ENCODE assay signal across 2 cellular contexts in the genomic region with DNA sequence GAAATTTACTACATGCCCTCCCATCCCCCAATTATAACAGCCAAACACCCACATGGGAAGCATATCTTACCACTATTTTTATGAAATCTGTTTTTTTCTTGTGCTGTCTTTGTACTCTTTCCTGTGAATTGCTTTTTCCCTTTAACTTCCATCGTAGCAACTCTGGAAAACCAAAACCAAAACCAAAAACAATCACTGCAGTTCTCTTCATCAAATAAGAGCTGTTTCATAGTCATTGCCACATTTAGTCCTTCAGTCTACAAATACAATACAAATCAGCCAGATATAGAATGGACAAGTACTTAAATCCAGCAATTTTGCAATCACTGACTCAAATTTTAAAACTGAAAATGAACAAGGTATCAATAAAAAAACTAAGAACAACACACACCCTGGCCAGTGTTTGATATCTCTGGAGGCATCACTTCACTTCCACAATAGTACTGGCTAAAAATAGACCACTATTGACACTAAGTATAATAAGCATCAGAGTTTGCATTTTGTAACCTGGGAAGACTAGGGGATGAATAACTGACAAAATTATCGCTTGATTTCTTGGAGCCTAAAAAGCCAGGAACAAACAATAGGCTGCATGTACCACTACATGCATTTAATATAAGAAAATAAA.
TF ChIP-seq lines count a peak whose summit lies in the region.

No MANE protein-coding gene starts in this region.

TF ChIP-seq in A549, 52 proteins besides CTCF, POLR2A, EP300 and RAD21 (continued from another document):
- no peak for TF ChIP-seq REST (IDR thresholded peaks at IDR 0.05)
- no peak for TF ChIP-seq RARB (CRISPR knock-in tag; IDR thresholded peaks at IDR 0.05)
- TF ChIP-seq POLR2AphosphoS2 (conservative IDR thresholded peaks at IDR 0.05; ENCODE audit: low read length): no peak
- TF ChIP-seq CBX2 (IDR thresholded peaks at IDR 0.05; ENCODE audit: borderline replicate concordance, low read depth): no peak
- no peak for TF ChIP-seq ESRRA (IDR thresholded peaks at IDR 0.05; ENCODE audit: borderline replicate concordance, low read length)
- TF ChIP-seq CHD4 (IDR thresholded peaks at IDR 0.05; ENCODE audit: borderline replicate concordance): no peak
- TF ChIP-seq HDAC2 (IDR thresholded peaks at IDR 0.05): no peak
- no peak for TF ChIP-seq ZFP36 (IDR thresholded peaks at IDR 0.05; ENCODE audit: borderline replicate concordance, partially characterized antibody)
- TF ChIP-seq FOSL2 (IDR thresholded peaks at IDR 0.05): no peak
- no peak for TF ChIP-seq FOSL2 (CRISPR knock-in tag; IDR thresholded peaks at IDR 0.05)
- TF ChIP-seq ZSCAN20 (CRISPR knock-in tag; IDR thresholded peaks at IDR 0.05): no peak
- TF ChIP-seq TP53 (CRISPR knock-in tag; IDR thresholded peaks at IDR 0.05): no peak
- no peak for TF ChIP-seq ZC3H11A (IDR thresholded peaks at IDR 0.05)
- TF ChIP-seq, protein P1, sequence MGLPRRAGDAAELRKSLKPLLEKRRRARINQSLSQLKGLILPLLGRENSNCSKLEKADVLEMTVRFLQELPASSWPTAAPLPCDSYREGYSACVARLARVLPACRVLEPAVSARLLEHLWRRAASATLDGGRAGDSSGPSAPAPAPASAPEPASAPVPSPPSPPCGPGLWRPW (IDR thresholded peaks at IDR 0.05): no peak
- TF ChIP-seq USF2 (IDR thresholded peaks at IDR 0.05): no peak
TF ChIP-seq in A549: peak in this region for 0.

TF ChIP-seq in HEK293T, 16 proteins besides CTCF, POLR2A, EP300 and RAD21 (continued from another document):
- TF ChIP-seq FOXM1 (IDR thresholded peaks at IDR 0.05; ENCODE audit: borderline replicate concordance) (no peak), LEF1 (IDR thresholded peaks at IDR 0.05; ENCODE audit: borderline replicate concordance) (no peak)
